Comparison of ENCODE assay signal across 38 cellular contexts in the genomic region with DNA sequence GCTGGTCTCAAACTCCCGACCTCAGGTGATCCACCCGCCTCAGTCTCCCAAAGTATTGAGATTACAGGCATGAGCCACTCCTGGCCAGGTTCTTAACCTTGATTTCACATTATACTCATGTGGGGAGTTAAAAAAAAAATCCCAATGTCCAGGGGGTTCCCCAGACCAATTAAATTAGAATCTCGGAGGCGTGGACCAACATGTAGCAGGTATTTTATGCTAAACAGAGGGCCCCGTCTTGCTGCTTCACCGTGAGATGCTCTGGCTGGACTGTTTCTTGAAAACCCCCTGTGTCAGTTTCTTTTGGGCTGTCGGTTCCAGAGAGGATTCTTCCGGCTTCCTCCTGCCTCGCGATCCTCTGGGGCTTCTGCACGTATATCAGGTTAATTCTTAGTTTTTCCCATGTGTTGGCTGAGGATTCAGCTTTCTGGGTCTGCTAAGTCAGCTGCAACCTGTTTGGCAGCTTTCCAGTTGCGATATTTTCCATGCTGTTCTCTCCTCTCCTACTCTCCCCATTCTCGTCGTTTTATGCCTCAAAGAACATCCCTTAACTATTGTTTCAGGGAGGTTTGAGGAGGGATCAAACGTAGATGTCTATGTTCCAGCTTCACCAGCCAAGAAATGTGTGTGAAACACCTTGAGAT. TPM values are rescaled to one million over a fixed set of nuclear protein-coding genes. Genes with fewer than 3 reads are reported as not detected.
DNase-seq lines count a peak whose midpoint lies in the region; ATAC-seq, FAIRE-seq and TF ChIP-seq lines count a peak whose summit lies in the region.
"Had no signal": no experiment of that assay in that cellular context is flagged by ENCODE, and none has a peak within 500 bp of the region (broad histone marks: within the 10 kb centered on the region; RNA-seq: fewer than 3 reads in every experiment).

No MANE protein-coding gene starts in this region.

- H3K27ac ChIP-seq in OCI-LY3 (ENCODE audit: low read length) (peak overlapping the region; percentile 99), lower lobe of right lung (no peak overlapping the region)
- H3K27ac ChIP-seq: left lung, SJCRH30, WERI-Rb-1 had no signal

- peaks cover 10% of the 10 kb centered on the region for H3K79me2 ChIP-seq in OCI-LY3 (ENCODE audit: low read length)

- DNase-seq in GM12892 (ENCODE audit: insufficient read length) = no peak
- peak; percentile 44 for DNase-seq in left kidney (ENCODE audit: low read depth, low spot score)
- DNase-seq in T-helper 9 cell = no peak
- no peak for DNase-seq in lower lobe of right lung
- DNase-seq: activated CD4-positive, alpha-beta T cell treated with anti-CD3 and anti-CD28 coated beads, Interleukin-2, amount 10 ng/mL, durations not matched to agents 24 days and 14 days; activated gamma-delta T cell treated with Interleukin-2 at 50 U/mL for 16 hours; activated naive CD8-positive, alpha-beta T cell treated with anti-CD3 and anti-CD28 coated beads, Interleukin-2, amount 10 ng/mL, durations not matched to agents 7 days and 5 days; activated T-cell treated with anti-CD3 and anti-CD28 coated beads, Interleukin-2, amount 50 U/mL, for 1 hour; aorta; CD8-positive, alpha-beta memory T cell; DMS153; endodermal cell; H7; left lung; MM.1S; NCI-H1417; NCI-H2081; NCI-H446; NCI-H774; posterior cingulate gyrus; right cardiac atrium; RPMI8226; SJCRH30; stimulated activated CD4-positive, alpha-beta T cell treated with anti-CD3 and anti-CD28 coated beads, Interleukin-2, amount 100 ng/mL, for 48 hours; SW 1271; WERI-Rb-1 had no signal

- peaks cover 9% of the 10 kb centered on the region for H3K36me3 ChIP-seq in OCI-LY3 (replicated peaks; ENCODE audit: low read depth, low read length)
- no peaks in the 10 kb centered on the region for H3K36me3 ChIP-seq in lower lobe of right lung
- H3K36me3 ChIP-seq: left lung, SJCRH30, tibial artery, WERI-Rb-1 had no signal

- TF ChIP-seq CTCF in OCI-LY3 (IDR thresholded peaks at IDR 0.05; ENCODE audit: low read depth, low read length) (no peak), lower lobe of right lung (IDR thresholded peaks at IDR 0.05) (no peak)

- H3K9ac ChIP-seq in OCI-LY3 (ENCODE audit: low read length) = peak overlapping the region; percentile 99

- FAIRE-seq in GM12892 (lab: Jason Lieb, UNC) = peak; percentile 66
- FAIRE-seq: G401.6, islet of Langerhans had no signal

- ATAC-seq in HG02870 (IDR thresholded peaks at IDR 0.05; ENCODE audit: unreplicated experiment) (peak; percentile 47), lower lobe of right lung (no peak), GM21360 (IDR thresholded peaks at IDR 0.05; ENCODE audit: unreplicated experiment) (no peak)
- ATAC-seq: esophagus mucosa, left lung, right cardiac atrium had no signal

- H3K27me3 ChIP-seq in OCI-LY3 (ENCODE audit: low read depth, low read length) = no peaks in the 10 kb centered on the region
- no peaks in the 10 kb centered on the region for H3K27me3 ChIP-seq in lower lobe of right lung (ENCODE audit: low read depth)
- H3K27me3 ChIP-seq: left lung, tibial artery had no signal

- intact Hi-C loops in lower lobe of right lung (cut with DNase I) = no loop called here

- H3K4me1 ChIP-seq in OCI-LY3 (ENCODE audit: low read length) (peaks cover 91% of the 10 kb centered on the region), lower lobe of right lung (peaks cover 17% of the 10 kb centered on the region)

- H3K4me2 ChIP-seq in OCI-LY3 (ENCODE audit: low read length) = peak overlapping the region; percentile 97

- no peak overlapping the region for H2AFZ ChIP-seq in OCI-LY3 (ENCODE audit: low read depth, low read length)

- peak overlapping the region; percentile 78 for H3K4me3 ChIP-seq in OCI-LY3 (ENCODE audit: low read length)
- no peak overlapping the region for H3K4me3 ChIP-seq in lower lobe of right lung
- H3K4me3 ChIP-seq: left lung, SJCRH30, tibial artery had no signal

- no peaks in the 10 kb centered on the region for H3K9me3 ChIP-seq in OCI-LY3 (ENCODE audit: insufficient read depth, low read length)
- H3K9me3 ChIP-seq in lower lobe of right lung = no peaks in the 10 kb centered on the region
- H3K9me3 ChIP-seq: left lung, SJCRH30, tibial artery had no signal

- no peaks in the 10 kb centered on the region for H4K20me1 ChIP-seq in OCI-LY3 (ENCODE audit: insufficient read depth, low read length)

- no peak for TF ChIP-seq POLR2A in GM12892 (IDR thresholded peaks at IDR 0.05; ENCODE audit: low read depth, low read length)

RNA-seq across cellular contexts. Expression of a gene that starts 50.6 kb away (rescaled TPM):
- 0.32 TPM for polyA plus RNA-seq in GM12892 (2012; ENCODE audit: missing spikeins)
- total RNA-seq in lower lobe of right lung = not detected
- total RNA-seq: activated CD4-positive, alpha-beta T cell treated with anti-CD3 and anti-CD28 coated beads, Interleukin-2, amount 10 ng/mL, durations not matched to agents 24 days and 14 days; activated CD8-positive, alpha-beta memory T cell treated with anti-CD3 and anti-CD28 coated beads for 36 hours; activated naive CD8-positive, alpha-beta T cell treated with anti-CD3 and anti-CD28 coated beads, Interleukin-2, amount 10 ng/mL, durations not matched to agents 7 days and 5 days; aorta; CD8-positive, alpha-beta memory T cell; endodermal cell; esophagus mucosa; H7; left lung; mesenteric fat pad; OCI-LY7; right cardiac atrium; SJCRH30 had no signal
- polyA plus RNA-seq: AG04450; aorta; BJ; CD8-positive, alpha-beta memory T cell; right cardiac atrium had no signal

RNA-seq across cellular contexts. Expression of a gene that starts 54.7 kb away (rescaled TPM):
- polyA plus RNA-seq in GM12892 (2012; ENCODE audit: missing spikeins) = not detected
- total RNA-seq in lower lobe of right lung = 83.5 TPM
- total RNA-seq: OCI-LY7 had no signal
- polyA plus RNA-seq: CD8-positive, alpha-beta memory T cell had no signal
